Comparison of ENCODE assay signal across 20 cellular contexts in genomic region chr5:115398726-115399125, GRCh38.
DNase-seq lines count a peak whose midpoint lies in the region; ATAC-seq and TF ChIP-seq lines count a peak whose summit lies in the region.
"Had no signal": no experiment of that assay in that cellular context is flagged by ENCODE, and none has a peak within 500 bp of the region (broad histone marks: within the 10 kb centered on the region; RNA-seq: fewer than 3 reads in every experiment).

No MANE protein-coding gene starts in this region.

- H3K9me3 ChIP-seq in stomach = no peaks in the 10 kb centered on the region
- H3K9me3 ChIP-seq: gastroesophageal sphincter, prostate gland, upper lobe of left lung had no signal

- H3K27ac ChIP-seq in brain microvascular endothelial cell = no peak overlapping the region
- H3K27ac ChIP-seq in foreskin keratinocyte = no peak overlapping the region
- no peak overlapping the region for H3K27ac ChIP-seq in stomach
- H3K27ac ChIP-seq: cardiac muscle cell, gastroesophageal sphincter, prostate gland, upper lobe of left lung had no signal

- H3K36me3 ChIP-seq in brain microvascular endothelial cell (replicated peaks) (no peaks in the 10 kb centered on the region), stomach (no peaks in the 10 kb centered on the region)
- H3K36me3 ChIP-seq: cardiac muscle cell, gastroesophageal sphincter, prostate gland, upper lobe of left lung had no signal

- intact Hi-C loops in stomach (cut with DNase I; ENCODE audit: low total_unique reads) = no loop called here

- no peak for TF ChIP-seq EP300 in stomach (IDR thresholded peaks at IDR 0.05)

- H3K27me3 ChIP-seq in brain microvascular endothelial cell (replicated peaks) = no peaks in the 10 kb centered on the region
- H3K27me3 ChIP-seq in foreskin keratinocyte = no peaks in the 10 kb centered on the region
- H3K27me3 ChIP-seq in stomach = no peaks in the 10 kb centered on the region
- H3K27me3 ChIP-seq: cardiac muscle cell, gastroesophageal sphincter, upper lobe of left lung had no signal

- no peak for TF ChIP-seq CTCF in AG09309 (IDR thresholded peaks at IDR 0.05; ENCODE audit: control insufficient read depth, insufficient read depth, low read depth, low read length, missing control alignments)
- no peak for TF ChIP-seq CTCF in brain microvascular endothelial cell (IDR thresholded peaks at IDR 0.05; ENCODE audit: low read depth, low read length, missing control alignments)
- TF ChIP-seq CTCF in foreskin keratinocyte (conservative IDR thresholded peaks at IDR 0.05) = no peak
- TF ChIP-seq CTCF in stomach (IDR thresholded peaks at IDR 0.05) = no peak

- H3K4me1 ChIP-seq in foreskin keratinocyte (peaks cover 7% of the 10 kb centered on the region), stomach (no peaks in the 10 kb centered on the region)
- H3K4me1 ChIP-seq: prostate gland had no signal

- WGBS in stomach, 5 donors = 87 to 90% (median 89%) methylated on average over 1 of the region's 1 CpG

- in situ Hi-C loops in brain microvascular endothelial cell (cut with HindIII; ENCODE audit: low pct_ligation_motif_present, low sequenced_read_pairs) = no loop called here

- peak; percentile 90 for ATAC-seq in foreskin keratinocyte
- ATAC-seq: gastroesophageal sphincter; naive thymus-derived CD8-positive, alpha-beta T cell had no signal

- TF ChIP-seq POLR2A in stomach (IDR thresholded peaks at IDR 0.05) = no peak

- DNase-seq in AG09309 (ENCODE audit: low read depth) = peak; percentile 85
- peak; percentile 80 for DNase-seq in HT1080 (ENCODE audit: low read depth)
- peak; percentile 73 for DNase-seq in brain microvascular endothelial cell
- peak; percentile 66 to 85 for DNase-seq in foreskin keratinocyte
- no peak for DNase-seq in hypothalamus (lab: John Stamatoyannopoulos, UW)
- DNase-seq in GM03348 (ENCODE audit: low spot score) = no peak
- DNase-seq in stomach = no peak
- no peak for DNase-seq in activated gamma-delta T cell (lab: John Stamatoyannopoulos, UW)
- DNase-seq: activated CD4-positive, alpha-beta T cell treated with anti-CD3 and anti-CD28 coated beads, Interleukin-2, amount 10 ng/mL, durations not matched to agents 7 days and 5 days; activated naive CD4-positive, alpha-beta T cell treated with anti-CD3 and anti-CD28 coated beads, Interleukin-2, amount 10 ng/mL, durations not matched to agents 7 days and 5 days; CD8-positive, alpha-beta memory T cell; effector CD4-positive, alpha-beta T cell; naive thymus-derived CD8-positive, alpha-beta T cell; NCI-H2029; NCI-H524; stimulated activated naive CD4-positive, alpha-beta T cell; upper lobe of left lung had no signal

- H3K4me3 ChIP-seq in AG09309 (ENCODE audit: control insufficient read depth, low read depth, low read length) (no peak overlapping the region), brain microvascular endothelial cell (ENCODE audit: low read depth, low read length) (no peak overlapping the region), stomach (no peak overlapping the region)
- H3K4me3 ChIP-seq: cardiac muscle cell, gastroesophageal sphincter, prostate gland, upper lobe of left lung had no signal

Comparison
In these comparisons a context has a peak if more than half of its experiments do, and no peak if none do; other contexts are left out.
1. DNase-seq: peak in AG09309 (single experiment), HT1080 (single experiment), brain microvascular endothelial cell (single experiment) and foreskin keratinocyte (2 of 2); none in hypothalamus (0 of 51), GM03348 (single experiment), stomach (single experiment) and activated gamma-delta T cell (single experiment).